Comparison of ENCODE assay signal across 15 cellular contexts in genomic region chr16:89007371-89008249, GRCh38. TPM values are rescaled to one million over a fixed set of nuclear protein-coding genes. Genes with fewer than 3 reads are reported as not detected.
"Had no signal": no experiment of that assay in that cellular context is flagged by ENCODE, and none has a peak within 500 bp of the region (broad histone marks: within the 10 kb centered on the region; RNA-seq: fewer than 3 reads in every experiment).

No MANE protein-coding gene starts in this region.

- ATAC-seq: stimulated activated effector memory CD8-positive, alpha-beta T cell treated with anti-CD3 and anti-CD28 coated beads, Interleukin-12 subunit alpha, Interleukin-12 subunit beta, amount 100 ng/mL, for 72 hours had no signal

- DNase-seq: activated CD4-positive, alpha-beta T cell treated with anti-CD3 and anti-CD28 coated beads, Interleukin-2, amount 50 U/mL, for 1 hour; activated naive CD4-positive, alpha-beta T cell; activated naive CD8-positive, alpha-beta T cell treated with anti-CD3 and anti-CD28 coated beads, Interleukin-2, amount 10 ng/mL, durations not matched to agents 7 days and 5 days; activated T-cell treated with anti-CD3 and anti-CD28 coated beads for 4 hours; effector memory CD4-positive, alpha-beta T cell; foreskin melanocyte; mesenchymal stem cell; nephron progenitor cell; occipital lobe had no signal

- H3K4me3 Mint-ChIP-seq: activated naive CD8-positive, alpha-beta T cell treated with anti-CD3 and anti-CD28 coated beads, Interleukin-2, amount 10 ng/mL, durations not matched to agents 7 days and 5 days; brain; nephron progenitor cell; stimulated activated effector memory CD8-positive, alpha-beta T cell treated with anti-CD3 and anti-CD28 coated beads, Interleukin-12 subunit alpha, Interleukin-12 subunit beta, amount 100 ng/mL, for 72 hours; T-helper 2 cell treated with Interferon-gamma antibody and Interleukin-4, amounts not matched to agents 5 μg/mL and 100 μg/mL, for 36 hours had no signal

- H3K9me3 Mint-ChIP-seq: T-helper 2 cell treated with Interferon-gamma antibody and Interleukin-4, amounts not matched to agents 5 μg/mL and 100 μg/mL, for 36 hours had no signal

- H3K27ac Mint-ChIP-seq: activated naive CD8-positive, alpha-beta T cell treated with anti-CD3 and anti-CD28 coated beads, Interleukin-2, amount 10 ng/mL, durations not matched to agents 7 days and 5 days; nephron progenitor cell; stimulated activated effector memory CD8-positive, alpha-beta T cell treated with anti-CD3 and anti-CD28 coated beads, Interleukin-12 subunit alpha, Interleukin-12 subunit beta, amount 100 ng/mL, for 72 hours; T-helper 2 cell treated with Interferon-gamma antibody and Interleukin-4, amounts not matched to agents 5 μg/mL and 100 μg/mL, for 36 hours had no signal

- H3K36me3 Mint-ChIP-seq: activated naive CD8-positive, alpha-beta T cell treated with anti-CD3 and anti-CD28 coated beads, Interleukin-2, amount 10 ng/mL, durations not matched to agents 7 days and 5 days; brain; stimulated activated effector memory CD8-positive, alpha-beta T cell treated with anti-CD3 and anti-CD28 coated beads, Interleukin-12 subunit alpha, Interleukin-12 subunit beta, amount 100 ng/mL, for 72 hours had no signal

- H3K4me1 Mint-ChIP-seq: activated naive CD8-positive, alpha-beta T cell treated with anti-CD3 and anti-CD28 coated beads, Interleukin-2, amount 10 ng/mL, durations not matched to agents 7 days and 5 days; nephron progenitor cell had no signal

- FAIRE-seq: urothelium cell line had no signal

RNA-seq across cellular contexts. Expression of gene CBFA2T3, which starts 30.6 kb away (rescaled TPM):
- total RNA-seq: activated CD8-positive, alpha-beta memory T cell treated with anti-CD3 and anti-CD28 coated beads for 36 hours; pulmonary artery endothelial cell had no signal
